ENCODE assay signal across 15 cellular contexts in genomic region chr17:45367216-45367615, GRCh38.
"Had no signal": no experiment of that assay in that cellular context is flagged by ENCODE, and none has a peak within 500 bp of the region (broad histone marks: within the 10 kb centered on the region; RNA-seq: fewer than 3 reads in every experiment).

No MANE protein-coding gene starts in this region.

- H3K9me3 ChIP-seq: adrenal gland, left ventricle myocardium inferior, right lobe of liver had no signal

- H3K27ac ChIP-seq: adrenal gland, dorsolateral prefrontal cortex, hepatocyte, left ventricle myocardium inferior, right lobe of liver, spleen had no signal

- H3K36me3 ChIP-seq: adrenal gland, left ventricle myocardium inferior, right lobe of liver, spleen had no signal

- H3K36me3 Mint-ChIP-seq: activated naive CD4-positive, alpha-beta T cell treated with anti-CD3 and anti-CD28 coated beads, Interleukin-2, amount 50 U/mL, for 24 hours had no signal

- H3K9me3 Mint-ChIP-seq: activated naive CD4-positive, alpha-beta T cell treated with anti-CD3 and anti-CD28 coated beads, Interleukin-2, amount 50 U/mL, for 24 hours; T-helper 2 cell treated with Interferon-gamma antibody and Interleukin-4, amounts not matched to agents 5 μg/mL and 100 μg/mL, for 36 hours had no signal

- H3K4me3 Mint-ChIP-seq: activated naive CD4-positive, alpha-beta T cell treated with anti-CD3 and anti-CD28 coated beads, Interleukin-2, amount 50 U/mL, for 24 hours; memory B cell; nephron; stimulated activated naive CD8-positive, alpha-beta T cell treated with anti-CD3 and anti-CD28 coated beads, Interleukin-15, Interleukin-2, amounts not matched to agents 100 ng/mL and 50 ng/mL, for 24 hours; T-helper 2 cell treated with Interferon-gamma antibody and Interleukin-4, amounts not matched to agents 5 μg/mL and 100 μg/mL, for 36 hours had no signal

- H3K4me3 ChIP-seq: adrenal gland, dorsolateral prefrontal cortex, hepatocyte, left ventricle myocardium inferior, right lobe of liver, spleen had no signal

- DNase-seq: activated CD4-positive, alpha-beta T cell treated with anti-CD3 and anti-CD28 coated beads, Interleukin-2, amount 50 U/mL, for 1 hour; activated effector memory CD4-positive, alpha-beta T cell treated with anti-CD3 and anti-CD28 coated beads, Interleukin-2, amount 50 U/mL, for 16 hours; left ventricle myocardium inferior; occipital lobe; spleen had no signal

- H3K27me3 ChIP-seq: adrenal gland, hepatocyte, right lobe of liver had no signal

- H3K27ac Mint-ChIP-seq: activated naive CD4-positive, alpha-beta T cell treated with anti-CD3 and anti-CD28 coated beads, Interleukin-2, amount 50 U/mL, for 24 hours; memory B cell; nephron; stimulated activated naive CD8-positive, alpha-beta T cell treated with anti-CD3 and anti-CD28 coated beads, Interleukin-15, Interleukin-2, amounts not matched to agents 100 ng/mL and 50 ng/mL, for 24 hours; T-helper 2 cell treated with Interferon-gamma antibody and Interleukin-4, amounts not matched to agents 5 μg/mL and 100 μg/mL, for 36 hours had no signal

- ATAC-seq: activated CD4-positive, CD25-positive, alpha-beta regulatory T cell treated with anti-CD3 and anti-CD28 coated beads, Interleukin-2, amount 50 U/mL, for 24 hours had no signal
